9 cellular contexts compared by ENCODE assay signal in genomic region chr13:99970761-99971575, GRCh38. TPM values are rescaled to one million over a fixed set of nuclear protein-coding genes. Genes with fewer than 3 reads are reported as not detected.
DNase-seq lines count a peak whose midpoint lies in the region; ATAC-seq, FAIRE-seq and TF ChIP-seq lines count a peak whose summit lies in the region.
"Had no signal": no experiment of that assay in that cellular context is flagged by ENCODE, and none has a peak within 500 bp of the region (broad histone marks: within the 10 kb centered on the region; RNA-seq: fewer than 3 reads in every experiment).

No MANE protein-coding gene starts in this region.

- H3K4me1 Mint-ChIP-seq in Caco-2 (ENCODE audit: low read depth, unreplicated experiment) (peaks cover 13% of the 10 kb centered on the region), nephron (peaks cover 23% of the 10 kb centered on the region)

- peak overlapping the region; percentile 65 for H3K4me2 ChIP-seq in K562 (ENCODE audit: insufficient read depth, low read length)

- no peak for TF ChIP-seq RAD21 in K562 (CRISPR knock-in tag; conservative IDR thresholded peaks at IDR 0.05 in 1 of 2, IDR thresholded peaks at IDR 0.05 in 1 of 2)

- H3K9ac ChIP-seq in HUES64 (ENCODE audit: low read depth, low read length) (peak overlapping the region; percentile 83), K562 (ENCODE audit: insufficient read depth in 1 of 2, low read depth in 2 of 2, low read length in 2 of 2) (peak overlapping the region; percentile 46 to 90)

- H3K27me3 ChIP-seq in Caco-2 (replicated peaks; ENCODE audit: control insufficient read depth, insufficient read depth, low read length) (peaks cover 6% of the 10 kb centered on the region), HUES64 (ENCODE audit: insufficient read depth, low read length) (peaks cover 59% of the 10 kb centered on the region), K562 (ENCODE audit: control insufficient read depth in 2 of 2, insufficient read depth in 2 of 2, low read length in 2 of 2) (no peaks in the 10 kb centered on the region)

- H3K36me3 Mint-ChIP-seq in Caco-2 (ENCODE audit: insufficient read depth, unreplicated experiment) (no peaks in the 10 kb centered on the region), nephron (ENCODE audit: low read depth) (peaks cover 3% of the 10 kb centered on the region)

- H3K27me3 Mint-ChIP-seq in Caco-2 (ENCODE audit: insufficient read depth, unreplicated experiment) = peaks cover 41% of the 10 kb centered on the region
- H3K27me3 Mint-ChIP-seq in nephron (ENCODE audit: low read depth) = peaks cover 88% of the 10 kb centered on the region

- H3K9me3 Mint-ChIP-seq in Caco-2 (ENCODE audit: unreplicated experiment) (no peaks in the 10 kb centered on the region), nephron (no peaks in the 10 kb centered on the region)

- H3K4me3 ChIP-seq in Caco-2 (ENCODE audit: low read depth, low read length) (peak overlapping the region; percentile 70), HUES64 (ENCODE audit: low read length) (peak overlapping the region; percentile 97), K562 (peak overlapping the region; percentile 56)

- H2AFZ ChIP-seq in K562 (ENCODE audit: low read depth, low read length) = peak overlapping the region; percentile 79

- CTCF ChIA-PET in Caco-2 (lab: Charles Lee) (interaction anchor here (0.9 to 1.6 kb wide), 4 partner anchors 11 to 543 kb away, joined by 3 to 5 read pairs (median 4); partner anchors contain the start of gene ZIC2), K562 (lab: Yijun Ruan, JAX; ENCODE audit: low intra/inter-chr PET ratio) (no interaction called here)

- H3K4me1 ChIP-seq in Caco-2 (peaks cover 14% of the 10 kb centered on the region; the same call in 1 of the 2 replicates), HUES64 (ENCODE audit: insufficient read depth, low read length) (peaks cover 52% of the 10 kb centered on the region), K562 (replicated peaks in 1 of 2; ENCODE audit: control insufficient read depth in 2 of 2, insufficient read depth in 2 of 2, low read length in 2 of 2) (peaks cover 0 to 45% of the 10 kb centered on the region in 2 experiments; a peak in 3 of 5 replicates)

- TF ChIP-seq EP300 in K562 (IDR thresholded peaks at IDR 0.05; ENCODE audit: low read length) = no peak

- H3K9me3 ChIP-seq in Caco-2 (no peaks in the 10 kb centered on the region), HUES64 (ENCODE audit: insufficient read depth, low read depth, low read length) (no peaks in the 10 kb centered on the region), K562 (replicated peaks; ENCODE audit: control insufficient read depth, insufficient read depth, low read depth, low read length) (no peaks in the 10 kb centered on the region)

- DNase-seq in Caco-2 (peak in 1 of 2 experiments; percentile 41), K562 (ENCODE audit: extremely low read depth in 1 of 4, low spot score in 3 of 4) (peak; percentile 55 to 66 (median 64)), G401 (ENCODE audit: low spot score) (no peak), NCI-H128 (lab: John Stamatoyannopoulos, UW; ENCODE audit: unreplicated experiment) (no peak)
- DNase-seq in activated CD8-positive, alpha-beta memory T cell treated with anti-CD3 and anti-CD28 coated beads, Interleukin-2, amount 50 U/mL, for 4 hours = no peak
- DNase-seq: occipital lobe had no signal

- H3K36me3 ChIP-seq in Caco-2 (ENCODE audit: control insufficient read depth, insufficient read depth, low read length) = no peaks in the 10 kb centered on the region
- peaks cover 26% of the 10 kb centered on the region for H3K36me3 ChIP-seq in HUES64 (ENCODE audit: insufficient read depth, low read length)
- peaks cover 6% of the 10 kb centered on the region; the same call in 1 of the 3 replicates for H3K36me3 ChIP-seq in K562 (ENCODE audit: control insufficient read depth, insufficient read depth, low read length)

- intact Hi-C loops in Caco-2 (cut with micrococcal nuclease; ENCODE audit: unreplicated experiment) (no loop called here), K562 (cut with micrococcal nuclease) (no loop called here)

- POLR2A ChIA-PET in Caco-2 (lab: Charles Lee) (no interaction called here), K562 (lab: Yijun Ruan, JAX) (interaction anchor here (1.4 to 2.7 kb wide), 2 partner anchors 10 to 12 kb away, joined by 7 to 14 read pairs; partner anchors contain the start of gene ZIC2)

- peaks cover 14% of the 10 kb centered on the region; the same call in 2 of the 3 replicates for H3K79me2 ChIP-seq in K562 (ENCODE audit: control insufficient read depth, insufficient read depth, low read length)

- no peak for TF ChIP-seq POLR2A in K562 (conservative IDR thresholded peaks at IDR 0.05)

- H3K27ac ChIP-seq in HUES64 (ENCODE audit: low read depth, low read length) (peak overlapping the region; percentile 82; the same call in 1 of the 2 replicates), K562 (ENCODE audit: extremely low read depth, low read depth, low read length) (peak overlapping the region; percentile 73; the same call in 2 of the 3 replicates)

- peak overlapping the region; percentile 98 for H3K4me3 Mint-ChIP-seq in Caco-2 (ENCODE audit: unreplicated experiment)
- H3K4me3 Mint-ChIP-seq in nephron = peak overlapping the region; percentile 77 to 85 (median 78)

- TF ChIP-seq CTCF in Caco-2 (IDR thresholded peaks at IDR 0.05; ENCODE audit: insufficient read depth in 1 of 2, low read depth in 1 of 2, low read length in 1 of 2, severe bottlenecking in 1 of 2, unreplicated experiment in 1 of 2) (no peak), K562 (IDR thresholded peaks at IDR 0.05 in 2 of 3, conservative IDR thresholded peaks at IDR 0.05 in 1 of 3; ENCODE audit: insufficient read depth in 2 of 3, low read depth in 1 of 3, low read length in 3 of 3) (no peak), nephron (IDR thresholded peaks at IDR 0.05; ENCODE audit: unreplicated experiment in 3 of 3) (no peak)

- H3K27ac Mint-ChIP-seq in Caco-2 (ENCODE audit: unreplicated experiment) = no peak overlapping the region
- peak overlapping the region in 2 of 3 experiments; percentile 63 to 75 for H3K27ac Mint-ChIP-seq in nephron

- H3K9me1 ChIP-seq in K562 (ENCODE audit: control insufficient read depth, insufficient read depth, low read length) = no peaks in the 10 kb centered on the region

- BruUV-seq in Caco-2 (replicated peaks; lab: Mats Ljungman, UMichigan) (no TSS peak), K562 (replicated peaks; lab: Mats Ljungman, UMichigan) (no TSS peak)

- in situ Hi-C loops in K562 (cut with MboI) = no loop called here
- in situ Hi-C loops in G401 (cut with HindIII; ENCODE audit: low sequenced_read_pairs) = no loop called here

- H4K20me1 ChIP-seq in K562 (replicated peaks; ENCODE audit: control insufficient read depth, insufficient read depth, low read length) = no peaks in the 10 kb centered on the region

- under 1% methylated on average over 98 of the region's 100 CpGs for WGBS in HUES64
- 0% methylated on average over 1 of the region's 100 CpGs for WGBS in K562 (ENCODE audit: insufficient coverage, low coverage, missing lambda C conversion rate)

- no peak for FAIRE-seq in K562 (lab: Jason Lieb, UNC)

- ATAC-seq in K562 (peak; percentile 73), HG03354 (IDR thresholded peaks at IDR 0.05; ENCODE audit: poor library complexity, severe bottlenecking, unreplicated experiment) (no peak)

TF ChIP-seq in K562, 482 proteins besides CTCF, POLR2A, EP300 and RAD21 (continues in another document):
- no peak for TF ChIP-seq HOXB6 (CRISPR knock-in tag; IDR thresholded peaks at IDR 0.05; ENCODE audit: borderline replicate concordance)

RNA-seq across cellular contexts. Expression of gene ZIC5, which starts 0.6 kb away (rescaled TPM):
- total RNA-seq in Caco-2 (2022) (0.49 and 0.66 TPM in 2 replicates), K562 (2014; rRNA removed) (1.1 and 1.3 TPM in 2 replicates), K562 (2014; rRNA removed; fragmentation: Illumina TruSeq; extraction: Trizol) (1.1 and 1.2 TPM in 2 replicates), K562 (2015; rRNA removed; fragmentation: Illumina TruSeq; extraction: Trizol) (1.3 and 1.5 TPM in 2 replicates), K562 (2021) (2.0 and 2.2 TPM in 2 replicates)
- 25.6 TPM for polyA plus RNA-seq in HUES64 (2013, experiment 1 of 2)
- 25.2 TPM for polyA plus RNA-seq in HUES64 (2013, experiment 2 of 2)
- total RNA-seq in K562 (2011; cell fraction: chromatin; rRNA removed; ENCODE audit: low replicate concordance) = 0.97 and 1.9 TPM in 2 replicates
- total RNA-seq in K562 (2011; cell fraction: nucleolus; rRNA removed) = 0.79 and 1.0 TPM in 2 replicates
- total RNA-seq in K562 (2011; cell fraction: nucleoplasm; rRNA removed) = 1.2 and 1.6 TPM in 2 replicates
- polyA plus RNA-seq in K562 (2011; rRNA removed) (0.76 and 0.92 TPM in 2 replicates), K562 (2014; fragmentation: Illumina TruSeq; extraction: Trizol) (1.3 and 1.8 TPM in 2 replicates), K562 (2014; fragmentation: Nextera tagmentation; extraction: Ambion mirVana) (under 1 TPM; 0.57 to 0.73 TPM), K562 (2014; rRNA removed) (0.89 and 1.4 TPM in 2 replicates)
- 0.55 and 0.61 TPM in 2 replicates for polyA plus RNA-seq in K562 (2011; cell fraction: cytosol; rRNA removed)
- polyA plus RNA-seq in K562 (2011; cell fraction: nucleus; rRNA removed) = 1.2 and 1.7 TPM in 2 replicates
- 0.68 and 0.83 TPM in 2 replicates for polyA plus RNA-seq in K562 (2012)
- polyA minus RNA-seq in K562 (2011; rRNA and poly(A)+ RNA removed) = 0.53 and 0.66 TPM in 2 replicates
- 0.91 and 1.2 TPM in 2 replicates for polyA minus RNA-seq in K562 (2011; cell fraction: cytosol; rRNA and poly(A)+ RNA removed)
- 1.3 and 1.4 TPM in 2 replicates for polyA minus RNA-seq in K562 (2011; cell fraction: nucleus; rRNA and poly(A)+ RNA removed)
- total RNA-seq in G401 (2014; rRNA removed; shearing (Covaris generic)) = 7.1 and 10.1 TPM in 2 replicates

RNA-seq across cellular contexts. Expression of gene ZIC2, which starts 10.6 kb away (rescaled TPM):
- total RNA-seq in Caco-2 (2022) = 1.3 and 1.9 TPM in 2 replicates
- 113 TPM for polyA plus RNA-seq in HUES64 (2013, experiment 1 of 2)
- polyA plus RNA-seq in HUES64 (2013, experiment 2 of 2) = 125 TPM
- total RNA-seq in K562 (2011; cell fraction: chromatin; rRNA removed; ENCODE audit: low replicate concordance) = 5.8 and 7.8 TPM in 2 replicates
- 5.7 and 7.7 TPM in 2 replicates for total RNA-seq in K562 (2011; cell fraction: nucleolus; rRNA removed)
- 4.1 and 7.0 TPM in 2 replicates for total RNA-seq in K562 (2011; cell fraction: nucleoplasm; rRNA removed)
- 3.7 and 6.1 TPM in 2 replicates for total RNA-seq in K562 (2014; rRNA removed)
- total RNA-seq in K562 (2014; rRNA removed; fragmentation: Illumina TruSeq; extraction: Trizol) = 2.3 and 2.4 TPM in 2 replicates
- total RNA-seq in K562 (2015; rRNA removed; fragmentation: Illumina TruSeq; extraction: Trizol) = 3.7 and 4.5 TPM in 2 replicates
- total RNA-seq in K562 (2021) = 18.0 and 22.1 TPM in 2 replicates
- 1.8 and 2.2 TPM in 2 replicates for polyA plus RNA-seq in K562 (2011; rRNA removed)
- polyA plus RNA-seq in K562 (2011; cell fraction: cytosol; rRNA removed) = 1.4 and 2.3 TPM in 2 replicates
- 6.9 and 9.9 TPM in 2 replicates for polyA plus RNA-seq in K562 (2011; cell fraction: nucleus; rRNA removed)
- 7.4 and 9.3 TPM in 2 replicates for polyA plus RNA-seq in K562 (2012)
- 6.5 and 7.3 TPM in 2 replicates for polyA plus RNA-seq in K562 (2014; fragmentation: Illumina TruSeq; extraction: Trizol)
- polyA plus RNA-seq in K562 (2014; fragmentation: Nextera tagmentation; extraction: Ambion mirVana) = 1 to 10 TPM; 4.2 to 9.8 TPM
- 4.6 and 6.3 TPM in 2 replicates for polyA plus RNA-seq in K562 (2014; rRNA removed)
- polyA minus RNA-seq in K562 (2011; rRNA and poly(A)+ RNA removed) = 1.5 and 2.4 TPM in 2 replicates
- 2.9 and 10.6 TPM in 2 replicates for polyA minus RNA-seq in K562 (2011; cell fraction: cytosol; rRNA and poly(A)+ RNA removed)
- 7.3 and 9.6 TPM in 2 replicates for polyA minus RNA-seq in K562 (2011; cell fraction: nucleus; rRNA and poly(A)+ RNA removed)
- 10.0 and 16.8 TPM in 2 replicates for total RNA-seq in G401 (2014; rRNA removed; shearing (Covaris generic))

Comparison
In these comparisons a context has a peak if more than half of its experiments do, and no peak if none do; other contexts are left out.
1. DNase-seq: peak in K562 (4 of 4); none in G401 (single experiment), NCI-H128 (single experiment) and activated CD8-positive, alpha-beta memory T cell treated with anti-CD3 and anti-CD28 coated beads, Interleukin-2, amount 50 U/mL, for 4 hours (single experiment).
2. Peak in every context shown above with its lines, with median percentiles within 50 percentile points of each other: H3K4me3 ChIP-seq.